In genomic region chr17:1206016-1206787, GRCh38 we compare ENCODE assay signal across 30 cellular contexts. TPM values are rescaled to one million over a fixed set of nuclear protein-coding genes. Genes with fewer than 3 reads are reported as not detected.
DNase-seq lines count a peak whose midpoint lies in the region; ATAC-seq and TF ChIP-seq lines count a peak whose summit lies in the region.
"Had no signal": no experiment of that assay in that cellular context is flagged by ENCODE, and none has a peak within 500 bp of the region (broad histone marks: within the 10 kb centered on the region; RNA-seq: fewer than 3 reads in every experiment).

No MANE protein-coding gene starts in this region.

- peak overlapping the region in 3 of 4 donors; percentile 24 to 53 (median 28) for H3K27ac ChIP-seq in upper lobe of left lung
- H3K27ac ChIP-seq: breast epithelium, colonic mucosa, foreskin keratinocyte, stomach, tibial artery had no signal

- intact Hi-C loops in dendritic cell treated with granulocyte-macrophage colony-stimulating factor and Interleukin-4, amounts not matched to agents 40 ng/mL and 50 ng/mL, for 4 days (cut with micrococcal nuclease) = no loop called here

- no peak overlapping the region for H3K4me3 ChIP-seq in upper lobe of left lung
- H3K4me3 ChIP-seq: breast epithelium, colonic mucosa, stomach, tibial artery had no signal

- no peaks in the 10 kb centered on the region for H3K9me3 Mint-ChIP-seq in activated naive CD8-positive, alpha-beta T cell treated with anti-CD3 and anti-CD28 coated beads, Interleukin-2, amount 50 U/mL, for 24 hours
- H3K9me3 Mint-ChIP-seq in activated naive CD8-positive, alpha-beta T cell treated with anti-CD3 and anti-CD28 coated beads for 36 hours = no peaks in the 10 kb centered on the region
- no peaks in the 10 kb centered on the region for H3K9me3 Mint-ChIP-seq in dendritic cell treated with granulocyte-macrophage colony-stimulating factor and Interleukin-4, amounts not matched to agents 40 ng/mL and 50 ng/mL, for 4 days
- no peaks in the 10 kb centered on the region for H3K9me3 Mint-ChIP-seq in activated T-cell treated with anti-CD3 and anti-CD28 coated beads, Interleukin-2, amount 50 U/mL, for 72 hours
- H3K9me3 Mint-ChIP-seq: activated T-cell treated with anti-CD3 and anti-CD28 coated beads, Interleukin-2, amount 50 U/mL, for 24 hours; CD8-positive, alpha-beta T cell; effector memory CD8-positive, alpha-beta T cell; immature natural killer cell; naive B cell had no signal

- no peak overlapping the region for H3K4me3 Mint-ChIP-seq in activated naive CD8-positive, alpha-beta T cell treated with anti-CD3 and anti-CD28 coated beads, Interleukin-2, amount 50 U/mL, for 24 hours
- no peak overlapping the region for H3K4me3 Mint-ChIP-seq in activated naive CD8-positive, alpha-beta T cell treated with anti-CD3 and anti-CD28 coated beads for 36 hours
- peak overlapping the region; percentile 70 for H3K4me3 Mint-ChIP-seq in dendritic cell treated with granulocyte-macrophage colony-stimulating factor and Interleukin-4, amounts not matched to agents 40 ng/mL and 50 ng/mL, for 4 days
- H3K4me3 Mint-ChIP-seq in activated T-cell treated with anti-CD3 and anti-CD28 coated beads, Interleukin-2, amount 50 U/mL, for 72 hours = no peak overlapping the region
- H3K4me3 Mint-ChIP-seq: activated T-cell treated with anti-CD3 and anti-CD28 coated beads, Interleukin-2, amount 50 U/mL, for 24 hours; CD8-positive, alpha-beta T cell; effector memory CD8-positive, alpha-beta T cell; immature natural killer cell had no signal

- TF ChIP-seq POLR2A in upper lobe of left lung (IDR thresholded peaks at IDR 0.05) = peak in 1 of 4 donors; percentile 30

- no peak for TF ChIP-seq EP300 in upper lobe of left lung (IDR thresholded peaks at IDR 0.05)

- no peaks in the 10 kb centered on the region for H3K9me3 ChIP-seq in upper lobe of left lung
- H3K9me3 ChIP-seq: breast epithelium, colonic mucosa, SK-N-SH, stomach, tibial artery had no signal

- H3K27me3 ChIP-seq in upper lobe of left lung = no peaks in the 10 kb centered on the region
- H3K27me3 ChIP-seq: breast epithelium, colonic mucosa, stomach had no signal

- 63 to 79% methylated on average over 12 of the region's 12 CpGs for WGBS in upper lobe of left lung, 2 donors

- H3K27me3 Mint-ChIP-seq in activated naive CD8-positive, alpha-beta T cell treated with anti-CD3 and anti-CD28 coated beads, Interleukin-2, amount 50 U/mL, for 24 hours = no peaks in the 10 kb centered on the region
- no peaks in the 10 kb centered on the region for H3K27me3 Mint-ChIP-seq in activated naive CD8-positive, alpha-beta T cell treated with anti-CD3 and anti-CD28 coated beads for 36 hours
- H3K27me3 Mint-ChIP-seq in dendritic cell treated with granulocyte-macrophage colony-stimulating factor and Interleukin-4, amounts not matched to agents 40 ng/mL and 50 ng/mL, for 4 days = no peaks in the 10 kb centered on the region
- no peaks in the 10 kb centered on the region for H3K27me3 Mint-ChIP-seq in activated T-cell treated with anti-CD3 and anti-CD28 coated beads, Interleukin-2, amount 50 U/mL, for 72 hours (ENCODE audit: low read depth)
- H3K27me3 Mint-ChIP-seq: activated T-cell treated with anti-CD3 and anti-CD28 coated beads, Interleukin-2, amount 50 U/mL, for 24 hours; effector memory CD8-positive, alpha-beta T cell; naive B cell had no signal

- no peak overlapping the region for H3K27ac Mint-ChIP-seq in activated naive CD8-positive, alpha-beta T cell treated with anti-CD3 and anti-CD28 coated beads, Interleukin-2, amount 50 U/mL, for 24 hours
- H3K27ac Mint-ChIP-seq in activated naive CD8-positive, alpha-beta T cell treated with anti-CD3 and anti-CD28 coated beads for 36 hours = no peak overlapping the region
- peak overlapping the region; percentile 94 for H3K27ac Mint-ChIP-seq in dendritic cell treated with granulocyte-macrophage colony-stimulating factor and Interleukin-4, amounts not matched to agents 40 ng/mL and 50 ng/mL, for 4 days
- H3K27ac Mint-ChIP-seq in activated T-cell treated with anti-CD3 and anti-CD28 coated beads, Interleukin-2, amount 50 U/mL, for 72 hours = no peak overlapping the region
- H3K27ac Mint-ChIP-seq: activated T-cell treated with anti-CD3 and anti-CD28 coated beads, Interleukin-2, amount 50 U/mL, for 24 hours; CD8-positive, alpha-beta T cell; effector memory CD8-positive, alpha-beta T cell had no signal

- DNase-seq in activated naive CD8-positive, alpha-beta T cell treated with anti-CD3 and anti-CD28 coated beads, Interleukin-2, amount 50 U/mL, for 24 hours = no peak
- no peak for DNase-seq in activated naive CD8-positive, alpha-beta T cell treated with anti-CD3 and anti-CD28 coated beads for 36 hours
- DNase-seq in NOMO-1 treated with DMSO at 0.1 percent for 48 hours (lab: John Stamatoyannopoulos, UW; ENCODE audit: unreplicated experiment) (peak; percentile 42), upper lobe of left lung (peak in 1 of 2 donors; percentile 70), HuH-7.5 (ENCODE audit: low spot score) (no peak), NCI-H1048 (lab: John Stamatoyannopoulos, UW) (no peak)
- DNase-seq in activated T-cell treated with anti-CD3 and anti-CD28 coated beads, Interleukin-2, amount 50 U/mL, for 72 hours = no peak
- DNase-seq: 8988T; activated CD4-positive, alpha-beta T cell treated with anti-CD3 and anti-CD28 coated beads for 4 hours; activated naive CD4-positive, alpha-beta T cell; activated T-cell treated with anti-CD3 and anti-CD28 coated beads, Interleukin-2, amount 50 U/mL, for 24 hours; CD8-positive, alpha-beta T cell; colonic mucosa; effector memory CD8-positive, alpha-beta T cell; foreskin keratinocyte; GDM1; hippocampal formation; immature natural killer cell; IMR-90; naive B cell; NCI-H146; nucleus accumbens; SK-N-SH; stimulated activated CD4-positive, alpha-beta T cell treated with anti-CD3 and anti-CD28 coated beads, Interleukin-12 subunit alpha, Interleukin-12 subunit beta, amount 100 ng/mL, for 4 hours; stimulated activated CD4-positive, alpha-beta T cell treated with anti-CD3 and anti-CD28 coated beads, Interleukin-4, amount 100 ng/mL, for 4 hours; stomach; T-helper 2 cell; tibial artery had no signal

- peaks cover 24% of the 10 kb centered on the region for H3K4me1 Mint-ChIP-seq in activated naive CD8-positive, alpha-beta T cell treated with anti-CD3 and anti-CD28 coated beads, Interleukin-2, amount 50 U/mL, for 24 hours
- peaks cover 13% of the 10 kb centered on the region for H3K4me1 Mint-ChIP-seq in activated naive CD8-positive, alpha-beta T cell treated with anti-CD3 and anti-CD28 coated beads for 36 hours
- peaks cover 80% of the 10 kb centered on the region for H3K4me1 Mint-ChIP-seq in dendritic cell treated with granulocyte-macrophage colony-stimulating factor and Interleukin-4, amounts not matched to agents 40 ng/mL and 50 ng/mL, for 4 days (ENCODE audit: low read depth)
- H3K4me1 Mint-ChIP-seq in activated T-cell treated with anti-CD3 and anti-CD28 coated beads, Interleukin-2, amount 50 U/mL, for 72 hours (ENCODE audit: low read depth) = peaks cover 13% of the 10 kb centered on the region

- peaks cover 8 to 18% (median 11%) of the 10 kb centered on the region in 4 donors for H3K4me1 ChIP-seq in upper lobe of left lung
- H3K4me1 ChIP-seq: breast epithelium, colonic mucosa, foreskin keratinocyte had no signal

- H3K36me3 Mint-ChIP-seq in activated naive CD8-positive, alpha-beta T cell treated with anti-CD3 and anti-CD28 coated beads, Interleukin-2, amount 50 U/mL, for 24 hours (ENCODE audit: low read depth) = no peaks in the 10 kb centered on the region
- H3K36me3 Mint-ChIP-seq in activated naive CD8-positive, alpha-beta T cell treated with anti-CD3 and anti-CD28 coated beads for 36 hours = no peaks in the 10 kb centered on the region
- H3K36me3 Mint-ChIP-seq in dendritic cell treated with granulocyte-macrophage colony-stimulating factor and Interleukin-4, amounts not matched to agents 40 ng/mL and 50 ng/mL, for 4 days (ENCODE audit: low read depth) = peaks cover 34% of the 10 kb centered on the region
- no peaks in the 10 kb centered on the region for H3K36me3 Mint-ChIP-seq in activated T-cell treated with anti-CD3 and anti-CD28 coated beads, Interleukin-2, amount 50 U/mL, for 72 hours (ENCODE audit: insufficient read depth in 2 of 2)
- H3K36me3 Mint-ChIP-seq: CD8-positive, alpha-beta T cell; immature natural killer cell; naive B cell had no signal

- H3K36me3 ChIP-seq in upper lobe of left lung = no peaks in the 10 kb centered on the region
- H3K36me3 ChIP-seq: breast epithelium, colonic mucosa, stomach, tibial artery had no signal

- ATAC-seq in activated naive CD8-positive, alpha-beta T cell treated with anti-CD3 and anti-CD28 coated beads, Interleukin-2, amount 50 U/mL, for 24 hours = peak; percentile 27
- ATAC-seq in upper lobe of left lung (ENCODE audit: low FRiP score in 2 of 2) = peak in 1 of 2 donors; percentile 47
- no peak for ATAC-seq in activated T-cell treated with anti-CD3 and anti-CD28 coated beads, Interleukin-2, amount 50 U/mL, for 72 hours (replicated peaks in 1 of 2)
- ATAC-seq: CD8-positive, alpha-beta T cell; effector memory CD8-positive, alpha-beta T cell; foreskin keratinocyte had no signal

- TF ChIP-seq CTCF in upper lobe of left lung (IDR thresholded peaks at IDR 0.05) = no peak

RNA-seq across cellular contexts. Expression of gene ABR, which starts 26.4 kb away (rescaled TPM):
- total RNA-seq in activated naive CD8-positive, alpha-beta T cell treated with anti-CD3 and anti-CD28 coated beads for 36 hours = 10 to 100 TPM; 31.6 to 35.1 TPM
- 100 to 1,000 TPM; 117 to 645 (median 206) TPM for total RNA-seq in upper lobe of left lung
- total RNA-seq in activated T-cell treated with anti-CD3 and anti-CD28 coated beads, Interleukin-2, amount 50 U/mL, for 72 hours = 10 to 100 TPM; 65.8 to 70.8 TPM
